Comparison of ENCODE assay signal across 18 cellular contexts in genomic region chr18:77822552-77823138, GRCh38.
DNase-seq lines count a peak whose midpoint lies in the region; ATAC-seq and TF ChIP-seq lines count a peak whose summit lies in the region.
"Had no signal": no experiment of that assay in that cellular context is flagged by ENCODE, and none has a peak within 500 bp of the region (broad histone marks: within the 10 kb centered on the region; RNA-seq: fewer than 3 reads in every experiment).

No MANE protein-coding gene starts in this region.

- H3K4me1 Mint-ChIP-seq in WTC11 = no peaks in the 10 kb centered on the region
- no peaks in the 10 kb centered on the region for H3K4me1 Mint-ChIP-seq in activated T-helper 2 cell treated with anti-CD3 and anti-CD28 coated beads, Interferon-gamma antibody, Interleukin-2, Interleukin-4, amounts not matched to agents 10 μg/mL and 5 μg/mL and 100 μg/mL, durations not matched to agents 14 hours and 24 hours and 36 hours (ENCODE audit: low read depth)
- H3K4me1 Mint-ChIP-seq: CD4-positive, CD25-positive, alpha-beta regulatory T cell had no signal

- H3K27me3 ChIP-seq in neural cell (ENCODE audit: insufficient read depth, low read depth, low read length) (no peaks in the 10 kb centered on the region), upper lobe of right lung (no peaks in the 10 kb centered on the region)
- H3K27me3 ChIP-seq: MG63, Peyer's patch had no signal

- TF ChIP-seq EP300 in neural cell (conservative IDR thresholded peaks at IDR 0.05; ENCODE audit: poor library complexity, severe bottlenecking) = no peak

- H3K9me3 ChIP-seq in neural cell (ENCODE audit: low read length) = no peaks in the 10 kb centered on the region
- no peaks in the 10 kb centered on the region for H3K9me3 ChIP-seq in upper lobe of right lung
- H3K9me3 ChIP-seq: MG63, Peyer's patch had no signal

- no peak overlapping the region for H3K27ac ChIP-seq in neural cell (ENCODE audit: low read length)
- H3K27ac ChIP-seq in upper lobe of right lung = no peak overlapping the region
- H3K27ac ChIP-seq: Peyer's patch, SK-N-MC had no signal

- TF ChIP-seq CTCF in WTC11 (IDR thresholded peaks at IDR 0.05) = no peak
- TF ChIP-seq CTCF in neural cell (IDR thresholded peaks at IDR 0.05; ENCODE audit: poor library complexity, severe bottlenecking) = no peak
- TF ChIP-seq CTCF in upper lobe of right lung (IDR thresholded peaks at IDR 0.05) = no peak

- no peaks in the 10 kb centered on the region for H3K4me1 ChIP-seq in upper lobe of right lung
- H3K4me1 ChIP-seq: Peyer's patch had no signal

- peaks cover 20% of the 10 kb centered on the region for H3K36me3 Mint-ChIP-seq in WTC11
- no peaks in the 10 kb centered on the region for H3K36me3 Mint-ChIP-seq in activated T-helper 2 cell treated with anti-CD3 and anti-CD28 coated beads, Interferon-gamma antibody, Interleukin-2, Interleukin-4, amounts not matched to agents 10 μg/mL and 5 μg/mL and 100 μg/mL, durations not matched to agents 14 hours and 24 hours and 36 hours (ENCODE audit: low read depth)
- H3K36me3 Mint-ChIP-seq: CD4-positive, CD25-positive, alpha-beta regulatory T cell had no signal

- no peak overlapping the region for H3K27ac Mint-ChIP-seq in WTC11
- H3K27ac Mint-ChIP-seq in activated T-helper 2 cell treated with anti-CD3 and anti-CD28 coated beads, Interferon-gamma antibody, Interleukin-2, Interleukin-4, amounts not matched to agents 10 μg/mL and 5 μg/mL and 100 μg/mL, durations not matched to agents 14 hours and 24 hours and 36 hours = no peak overlapping the region
- H3K27ac Mint-ChIP-seq: CD4-positive, CD25-positive, alpha-beta regulatory T cell had no signal

- no peak overlapping the region for H2AFZ ChIP-seq in neural cell (ENCODE audit: low read depth, low read length)

- peaks cover 8% of the 10 kb centered on the region for H3K27me3 Mint-ChIP-seq in WTC11 (ENCODE audit: low read depth)
- H3K27me3 Mint-ChIP-seq in activated T-helper 2 cell treated with anti-CD3 and anti-CD28 coated beads, Interferon-gamma antibody, Interleukin-2, Interleukin-4, amounts not matched to agents 10 μg/mL and 5 μg/mL and 100 μg/mL, durations not matched to agents 14 hours and 24 hours and 36 hours (ENCODE audit: low read depth) = no peaks in the 10 kb centered on the region
- H3K27me3 Mint-ChIP-seq: CD4-positive, CD25-positive, alpha-beta regulatory T cell had no signal

- no peak overlapping the region for H3K4me2 ChIP-seq in neural cell (ENCODE audit: low read length)

- no peaks in the 10 kb centered on the region for H3K79me2 ChIP-seq in neural cell (replicated peaks; ENCODE audit: insufficient read depth, low read length)

- no peaks in the 10 kb centered on the region for H3F3A ChIP-seq in neural cell (ENCODE audit: insufficient read depth, low read length, poor library complexity, severe bottlenecking)

- H3K9ac ChIP-seq in neural cell (ENCODE audit: low read length) = no peak overlapping the region

- ATAC-seq in WTC11 = no peak
- peak; percentile 17 for ATAC-seq in upper lobe of right lung
- ATAC-seq in GM18519 (IDR thresholded peaks at IDR 0.05; ENCODE audit: low FRiP score, unreplicated experiment) = no peak

- H3K4me3 ChIP-seq in neural cell (ENCODE audit: low read length) (peak overlapping the region; percentile 23), upper lobe of right lung (no peak overlapping the region)
- H3K4me3 ChIP-seq: MG63, Peyer's patch, SK-N-MC had no signal

- POLR2A ChIA-PET in WTC11 (lab: Charles Lee) = no interaction called here

- no peaks in the 10 kb centered on the region for H3K36me3 ChIP-seq in neural cell (ENCODE audit: insufficient read depth, low read length)
- H3K36me3 ChIP-seq in upper lobe of right lung = no peaks in the 10 kb centered on the region
- H3K36me3 ChIP-seq: MG63, Peyer's patch had no signal

- no peaks in the 10 kb centered on the region for H4K20me1 ChIP-seq in neural cell (ENCODE audit: insufficient read depth)

- H3K9me2 ChIP-seq in neural cell (ENCODE audit: insufficient read depth, low read length) = no peaks in the 10 kb centered on the region

- CTCF ChIA-PET in WTC11 (lab: Charles Lee) = no interaction called here

- peaks cover 55% of the 10 kb centered on the region for H3K9me3 Mint-ChIP-seq in WTC11
- peaks cover 4% of the 10 kb centered on the region for H3K9me3 Mint-ChIP-seq in activated T-helper 2 cell treated with anti-CD3 and anti-CD28 coated beads, Interferon-gamma antibody, Interleukin-2, Interleukin-4, amounts not matched to agents 10 μg/mL and 5 μg/mL and 100 μg/mL, durations not matched to agents 14 hours and 24 hours and 36 hours

- DNase-seq in NCI-H146 (lab: John Stamatoyannopoulos, UW) (peak; percentile 48), WTC11 (ENCODE audit: low spot score) (peak; percentile 12), upper lobe of right lung (no peak), epidermal melanocyte (ENCODE audit: insufficient read length, low spot score) (no peak)
- no peak for DNase-seq in activated T-helper 2 cell treated with anti-CD3 and anti-CD28 coated beads, Interferon-gamma antibody, Interleukin-2, Interleukin-4, amounts not matched to agents 10 μg/mL and 5 μg/mL and 100 μg/mL, durations not matched to agents 14 hours and 24 hours and 36 hours (ENCODE audit: low spot score)
- DNase-seq: ACHN; AML-193; CD4-positive, CD25-positive, alpha-beta regulatory T cell; HCEC 1CT; MG63; NCI-H1092 treated with DMSO at 0.1 percent for 48 hours; NCI-H187 treated with DMSO at 0.1 percent for 48 hours; NCI-H510A; Peyer's patch; Right ventricle myocardium superior had no signal

- intact Hi-C loops in upper lobe of right lung (cut with DNase I) = no loop called here
- intact Hi-C loops in activated T-helper 2 cell treated with anti-CD3 and anti-CD28 coated beads, Interferon-gamma antibody, Interleukin-2, Interleukin-4, amounts not matched to agents 10 μg/mL and 5 μg/mL and 100 μg/mL, durations not matched to agents 14 hours and 24 hours and 36 hours (cut with micrococcal nuclease) = no loop called here

- no peak overlapping the region for H3K4me3 Mint-ChIP-seq in WTC11
- H3K4me3 Mint-ChIP-seq in activated T-helper 2 cell treated with anti-CD3 and anti-CD28 coated beads, Interferon-gamma antibody, Interleukin-2, Interleukin-4, amounts not matched to agents 10 μg/mL and 5 μg/mL and 100 μg/mL, durations not matched to agents 14 hours and 24 hours and 36 hours (ENCODE audit: low read depth) = no peak overlapping the region
- H3K4me3 Mint-ChIP-seq: CD4-positive, CD25-positive, alpha-beta regulatory T cell had no signal

- no peak for TF ChIP-seq RAD21 in neural cell (conservative IDR thresholded peaks at IDR 0.05)

TF ChIP-seq in WTC11, 78 proteins besides CTCF, POLR2A, EP300 and RAD21 (continues in another document):
- TF ChIP-seq CREM (CRISPR knock-in tag; IDR thresholded peaks at IDR 0.05) (no peak), ATF6 (CRISPR knock-in tag; IDR thresholded peaks at IDR 0.05) (no peak)
- TF ChIP-seq, protein P1, sequence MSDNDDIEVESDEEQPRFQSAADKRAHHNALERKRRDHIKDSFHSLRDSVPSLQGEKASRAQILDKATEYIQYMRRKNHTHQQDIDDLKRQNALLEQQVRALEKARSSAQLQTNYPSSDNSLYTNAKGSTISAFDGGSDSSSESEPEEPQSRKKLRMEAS (CRISPR knock-in tag; IDR thresholded peaks at IDR 0.05) = no peak

TF ChIP-seq in neural cell, 6 proteins besides CTCF, POLR2A, EP300 and RAD21:
- TF ChIP-seq POLR2AphosphoS5 (IDR thresholded peaks at IDR 0.05) = peak; percentile 22
- TF ChIP-seq, protein P2, sequence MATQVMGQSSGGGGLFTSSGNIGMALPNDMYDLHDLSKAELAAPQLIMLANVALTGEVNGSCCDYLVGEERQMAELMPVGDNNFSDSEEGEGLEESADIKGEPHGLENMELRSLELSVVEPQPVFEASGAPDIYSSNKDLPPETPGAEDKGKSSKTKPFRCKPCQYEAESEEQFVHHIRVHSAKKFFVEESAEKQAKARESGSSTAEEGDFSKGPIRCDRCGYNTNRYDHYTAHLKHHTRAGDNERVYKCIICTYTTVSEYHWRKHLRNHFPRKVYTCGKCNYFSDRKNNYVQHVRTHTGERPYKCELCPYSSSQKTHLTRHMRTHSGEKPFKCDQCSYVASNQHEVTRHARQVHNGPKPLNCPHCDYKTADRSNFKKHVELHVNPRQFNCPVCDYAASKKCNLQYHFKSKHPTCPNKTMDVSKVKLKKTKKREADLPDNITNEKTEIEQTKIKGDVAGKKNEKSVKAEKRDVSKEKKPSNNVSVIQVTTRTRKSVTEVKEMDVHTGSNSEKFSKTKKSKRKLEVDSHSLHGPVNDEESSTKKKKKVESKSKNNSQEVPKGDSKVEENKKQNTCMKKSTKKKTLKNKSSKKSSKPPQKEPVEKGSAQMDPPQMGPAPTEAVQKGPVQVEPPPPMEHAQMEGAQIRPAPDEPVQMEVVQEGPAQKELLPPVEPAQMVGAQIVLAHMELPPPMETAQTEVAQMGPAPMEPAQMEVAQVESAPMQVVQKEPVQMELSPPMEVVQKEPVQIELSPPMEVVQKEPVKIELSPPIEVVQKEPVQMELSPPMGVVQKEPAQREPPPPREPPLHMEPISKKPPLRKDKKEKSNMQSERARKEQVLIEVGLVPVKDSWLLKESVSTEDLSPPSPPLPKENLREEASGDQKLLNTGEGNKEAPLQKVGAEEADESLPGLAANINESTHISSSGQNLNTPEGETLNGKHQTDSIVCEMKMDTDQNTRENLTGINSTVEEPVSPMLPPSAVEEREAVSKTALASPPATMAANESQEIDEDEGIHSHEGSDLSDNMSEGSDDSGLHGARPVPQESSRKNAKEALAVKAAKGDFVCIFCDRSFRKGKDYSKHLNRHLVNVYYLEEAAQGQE (IDR thresholded peaks at IDR 0.05; ENCODE audit: borderline replicate concordance) = no peak

Comparison
In these comparisons a context has a peak if more than half of its experiments do, and no peak if none do; other contexts are left out.
1. DNase-seq: peak in NCI-H146 (single experiment) and WTC11 (single experiment); none in upper lobe of right lung (single experiment), activated T-helper 2 cell treated with anti-CD3 and anti-CD28 coated beads, Interferon-gamma antibody, Interleukin-2, Interleukin-4, amounts not matched to agents 10 μg/mL and 5 μg/mL and 100 μg/mL, durations not matched to agents 14 hours and 24 hours and 36 hours (single experiment) and epidermal melanocyte (single experiment).